ENCODE assay signal across 9 cellular contexts in the genomic region with DNA sequence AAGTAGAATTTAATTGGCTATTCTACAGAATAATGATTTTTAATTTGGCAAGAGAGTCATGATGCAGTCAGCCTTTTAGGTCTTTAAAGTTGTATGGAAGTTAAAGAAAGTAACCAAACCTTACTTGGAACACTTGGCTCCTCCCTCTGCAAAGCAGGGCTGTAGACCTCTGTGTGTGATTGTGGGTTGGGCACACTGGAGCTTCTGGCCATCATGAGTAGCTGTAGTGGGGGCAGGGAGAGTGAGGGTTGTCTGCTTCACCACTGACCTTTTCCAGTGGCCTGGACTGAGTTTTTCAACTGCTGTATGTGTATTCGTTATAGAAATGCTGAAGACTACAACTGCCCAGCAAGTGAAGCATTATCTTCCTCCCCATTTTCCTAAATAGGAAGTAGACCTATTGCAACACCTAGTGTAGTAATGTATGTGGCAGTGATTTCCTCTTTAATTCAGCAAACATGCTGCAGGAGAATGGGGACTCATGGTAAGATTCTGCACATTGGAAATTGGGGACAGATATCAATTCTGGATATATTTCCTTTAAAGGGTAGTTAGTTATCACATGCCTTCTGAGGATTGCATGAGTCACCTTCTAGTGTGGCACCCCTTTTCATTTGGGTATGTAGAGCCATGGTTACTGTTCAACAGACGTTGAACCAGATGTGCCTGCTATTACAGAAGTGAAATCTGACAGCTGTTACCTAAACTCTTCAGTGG.
DNase-seq lines count a peak whose midpoint lies in the region; ATAC-seq, FAIRE-seq and TF ChIP-seq lines count a peak whose summit lies in the region.
"Had no signal": no experiment of that assay in that cellular context is flagged by ENCODE, and none has a peak within 500 bp of the region (broad histone marks: within the 10 kb centered on the region; RNA-seq: fewer than 3 reads in every experiment).

No MANE protein-coding gene starts in this region.

- no peak overlapping the region for H3K9ac ChIP-seq in kidney (ENCODE audit: low read length in 2 of 2)

- DNase-seq in NCI-H2171 treated with DMSO at 0.1 percent for 48 hours (lab: John Stamatoyannopoulos, UW) (peak; percentile 67), medulla oblongata (ENCODE audit: extremely low spot score) (peak; percentile 46), kidney (no peak), NCI-H510A (lab: John Stamatoyannopoulos, UW) (no peak), NCI-H146 treated with DMSO at 0.1 percent for 48 hours (lab: John Stamatoyannopoulos, UW; ENCODE audit: unreplicated experiment) (no peak), frontal cortex (ENCODE audit: low spot score in 2 of 2) (no peak)
- DNase-seq: glutamatergic neuron had no signal

- peak; percentile 77 for ATAC-seq in GM18867 (IDR thresholded peaks at IDR 0.05; ENCODE audit: unreplicated experiment)
- peak; percentile 70 for ATAC-seq in HG02623 (IDR thresholded peaks at IDR 0.05; ENCODE audit: unreplicated experiment)

- no peaks in the 10 kb centered on the region for H3K36me3 ChIP-seq in kidney (ENCODE audit: control insufficient read depth in 1 of 2, insufficient read depth in 2 of 2, low read length in 2 of 2)

- no peak overlapping the region for H3K27ac ChIP-seq in kidney (ENCODE audit: low read depth in 2 of 2, low read length in 2 of 2)

- no peaks in the 10 kb centered on the region for H3K9me3 ChIP-seq in kidney (ENCODE audit: control insufficient read depth in 1 of 2, low read length in 2 of 2)

- no peak for FAIRE-seq in kidney (lab: Jason Lieb, UNC)
- FAIRE-seq in frontal cortex (lab: Jason Lieb, UNC), result no peak

- peaks cover 0 to 4% of the 10 kb centered on the region in 2 donors for H3K4me1 ChIP-seq in kidney (ENCODE audit: control insufficient read depth in 1 of 2, insufficient read depth in 1 of 2, low read depth in 1 of 2, low read length in 2 of 2)

- TF ChIP-seq CTCF in kidney (IDR thresholded peaks at IDR 0.05; ENCODE audit: borderline replicate concordance, extremely low read depth, insufficient read depth), result no peak

- no peak overlapping the region for H3K4me3 ChIP-seq in kidney (ENCODE audit: low read length in 2 of 2)

- intact Hi-C loops in kidney (cut with DNase I), result no loop called here

Comparison
In these comparisons a context has a peak if more than half of its experiments do, and no peak if none do; other contexts are left out.
1. DNase-seq: peak in NCI-H2171 treated with DMSO at 0.1 percent for 48 hours (single experiment) and medulla oblongata (single experiment); none in kidney (single experiment), NCI-H510A (single experiment), NCI-H146 treated with DMSO at 0.1 percent for 48 hours (single experiment) and frontal cortex (0 of 2).